In genomic region chr12:102023343-102023930, GRCh38 we compare ENCODE assay signal across 14 cellular contexts. TPM values are rescaled to one million over a fixed set of nuclear protein-coding genes. Genes with fewer than 3 reads are reported as not detected.
DNase-seq lines count a peak whose midpoint lies in the region; TF ChIP-seq lines count a peak whose summit lies in the region.
"Had no signal": no experiment of that assay in that cellular context is flagged by ENCODE, and none has a peak within 500 bp of the region (broad histone marks: within the 10 kb centered on the region; RNA-seq: fewer than 3 reads in every experiment).

No MANE protein-coding gene starts in this region.

- H3K36me3 ChIP-seq in muscle layer of duodenum (ENCODE audit: control insufficient read depth in 1 of 2, insufficient read depth in 2 of 2, low read length in 2 of 2), result no peaks in the 10 kb centered on the region
- H3K36me3 ChIP-seq: HAP-1 had no signal

- peaks cover 4% of the 10 kb centered on the region for H3K36me3 Mint-ChIP-seq in nephron progenitor cell (ENCODE audit: low read depth)

- H3K9me3 ChIP-seq in muscle layer of duodenum (ENCODE audit: control insufficient read depth in 1 of 2, low read length in 2 of 2), result no peaks in the 10 kb centered on the region
- H3K9me3 ChIP-seq: HAP-1 had no signal

- TF ChIP-seq CTCF in epithelial cell of proximal tubule (conservative IDR thresholded peaks at IDR 0.05; ENCODE audit: low read depth, low read length) (no peak), nephron progenitor cell (IDR thresholded peaks at IDR 0.05) (no peak)

- H3K4me1 Mint-ChIP-seq in nephron progenitor cell, result no peaks in the 10 kb centered on the region
- H3K4me1 Mint-ChIP-seq: activated CD4-positive, alpha-beta memory T cell treated with anti-CD3 and anti-CD28 coated beads, Interleukin-2, amount 10 ng/mL, durations not matched to agents 7 days and 5 days had no signal

- peaks cover 0 to 18% of the 10 kb centered on the region in 2 donors for H3K4me1 ChIP-seq in muscle layer of duodenum (ENCODE audit: control insufficient read depth in 1 of 2, insufficient read depth in 2 of 2, low read length in 2 of 2)
- H3K4me1 ChIP-seq: HAP-1 had no signal

- no peak overlapping the region for H3K4me3 ChIP-seq in epithelial cell of proximal tubule (ENCODE audit: low read depth, low read length)
- H3K4me3 ChIP-seq in muscle layer of duodenum (ENCODE audit: low read depth in 1 of 2, low read length in 2 of 2), result no peak overlapping the region
- H3K4me3 ChIP-seq: HAP-1 had no signal

- peak overlapping the region; percentile 16 for H3K27ac ChIP-seq in muscle layer of duodenum (ENCODE audit: low read length)

- H3K27me3 ChIP-seq in muscle layer of duodenum (ENCODE audit: low read depth, low read length), result no peaks in the 10 kb centered on the region

- H3K4me3 Mint-ChIP-seq in nephron progenitor cell, result no peak overlapping the region
- H3K4me3 Mint-ChIP-seq: activated CD4-positive, alpha-beta memory T cell treated with anti-CD3 and anti-CD28 coated beads, Interleukin-2, amount 10 ng/mL, durations not matched to agents 7 days and 5 days; CD14-positive monocyte; memory B cell had no signal

- H3K9me3 Mint-ChIP-seq in nephron progenitor cell, result no peaks in the 10 kb centered on the region
- H3K9me3 Mint-ChIP-seq: activated CD4-positive, alpha-beta memory T cell treated with anti-CD3 and anti-CD28 coated beads, Interleukin-2, amount 10 ng/mL, durations not matched to agents 7 days and 5 days; CD14-positive monocyte; memory B cell had no signal

- DNase-seq in AG08396 (ENCODE audit: low spot score) (peak; percentile 18), HT1080 (ENCODE audit: low read depth) (peak; percentile 13), epithelial cell of proximal tubule (ENCODE audit: low read depth) (peak; percentile 59), COLO668 (lab: John Stamatoyannopoulos, UW; ENCODE audit: unreplicated experiment) (no peak), OCI-M2 (lab: John Stamatoyannopoulos, UW; ENCODE audit: unreplicated experiment) (no peak), nephron progenitor cell (no peak)
- DNase-seq in activated CD8-positive, alpha-beta memory T cell treated with anti-CD3 and anti-CD28 coated beads, Interleukin-2, amount 50 U/mL, for 48 hours, result no peak
- DNase-seq: activated CD4-positive, alpha-beta memory T cell treated with anti-CD3 and anti-CD28 coated beads, Interleukin-2, amount 10 ng/mL, durations not matched to agents 7 days and 5 days; activated gamma-delta T cell; caudate nucleus had no signal

- no peak overlapping the region for H3K27ac Mint-ChIP-seq in nephron progenitor cell
- H3K27ac Mint-ChIP-seq: activated CD4-positive, alpha-beta memory T cell treated with anti-CD3 and anti-CD28 coated beads, Interleukin-2, amount 10 ng/mL, durations not matched to agents 7 days and 5 days; CD14-positive monocyte; memory B cell had no signal

- no peaks in the 10 kb centered on the region for H3K27me3 Mint-ChIP-seq in nephron progenitor cell (ENCODE audit: low read depth, poor library complexity)
- H3K27me3 Mint-ChIP-seq: activated CD4-positive, alpha-beta memory T cell treated with anti-CD3 and anti-CD28 coated beads, Interleukin-2, amount 10 ng/mL, durations not matched to agents 7 days and 5 days; memory B cell had no signal

RNA-seq across cellular contexts. Expression of gene WASHC3, which starts 38.4 kb away (rescaled TPM):
- 55.2 and 58.4 TPM in 2 replicates for total RNA-seq in HT1080 (2014; rRNA removed; shearing (Covaris generic))
- 53.5 and 57.6 TPM in 2 replicates for polyA plus RNA-seq in HT1080 (2015; cell fraction: cytosol; rRNA removed)
- 20.3 and 22.1 TPM in 2 replicates for polyA plus RNA-seq in HT1080 (2015; cell fraction: nucleus; rRNA removed)
- total RNA-seq in epithelial cell of proximal tubule, result 40.3 and 51.0 TPM in 2 replicates

Comparison
In these comparisons a context has a peak if more than half of its experiments do, and no peak if none do; other contexts are left out.
1. DNase-seq: peak in AG08396 (single experiment), HT1080 (single experiment) and epithelial cell of proximal tubule (single experiment); none in COLO668 (single experiment), OCI-M2 (single experiment), activated CD8-positive, alpha-beta memory T cell treated with anti-CD3 and anti-CD28 coated beads, Interleukin-2, amount 50 U/mL, for 48 hours (single experiment) and nephron progenitor cell (single experiment).